1 cellular context compared by ENCODE assay signal in the genomic region with DNA sequence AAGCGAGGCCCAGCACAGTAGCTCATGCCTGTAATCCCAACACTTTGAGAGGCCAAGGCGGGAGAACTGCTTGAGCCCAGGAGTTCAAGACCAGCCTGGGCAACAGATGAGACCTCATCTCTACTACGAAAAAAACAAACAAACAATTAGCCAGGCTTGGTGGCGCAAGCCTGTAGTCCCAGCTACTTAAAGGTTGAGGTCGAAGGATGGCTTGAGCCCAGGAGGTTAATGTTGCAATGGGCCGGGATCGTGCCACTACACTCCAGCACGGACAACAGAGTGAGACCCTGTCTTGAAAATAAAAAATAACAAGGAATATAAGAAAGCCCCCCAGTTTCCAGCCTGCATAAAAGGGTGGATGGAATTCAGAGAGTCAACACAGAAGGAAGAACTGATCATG.
TF ChIP-seq lines count a peak whose summit lies in the region.

No MANE protein-coding gene starts in this region.

TF ChIP-seq in GM12878, 131 proteins besides CTCF, POLR2A, EP300 and RAD21:
- no peak for TF ChIP-seq NKRF (conservative IDR thresholded peaks at IDR 0.05)
- TF ChIP-seq, protein P1, sequence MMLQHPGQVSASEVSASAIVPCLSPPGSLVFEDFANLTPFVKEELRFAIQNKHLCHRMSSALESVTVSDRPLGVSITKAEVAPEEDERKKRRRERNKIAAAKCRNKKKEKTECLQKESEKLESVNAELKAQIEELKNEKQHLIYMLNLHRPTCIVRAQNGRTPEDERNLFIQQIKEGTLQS (IDR thresholded peaks at IDR 0.05; ENCODE audit: borderline replicate concordance, extremely low read depth, low read depth, low read length) = no peak
- TF ChIP-seq, protein P2, sequence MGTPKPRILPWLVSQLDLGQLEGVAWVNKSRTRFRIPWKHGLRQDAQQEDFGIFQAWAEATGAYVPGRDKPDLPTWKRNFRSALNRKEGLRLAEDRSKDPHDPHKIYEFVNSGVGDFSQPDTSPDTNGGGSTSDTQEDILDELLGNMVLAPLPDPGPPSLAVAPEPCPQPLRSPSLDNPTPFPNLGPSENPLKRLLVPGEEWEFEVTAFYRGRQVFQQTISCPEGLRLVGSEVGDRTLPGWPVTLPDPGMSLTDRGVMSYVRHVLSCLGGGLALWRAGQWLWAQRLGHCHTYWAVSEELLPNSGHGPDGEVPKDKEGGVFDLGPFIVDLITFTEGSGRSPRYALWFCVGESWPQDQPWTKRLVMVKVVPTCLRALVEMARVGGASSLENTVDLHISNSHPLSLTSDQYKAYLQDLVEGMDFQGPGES (IDR thresholded peaks at IDR 0.05) = no peak
- no peak for TF ChIP-seq ESRRA (IDR thresholded peaks at IDR 0.05; ENCODE audit: low read length)
- no peak for TF ChIP-seq KDM1A (IDR thresholded peaks at IDR 0.05; ENCODE audit: borderline replicate concordance)
- no peak for TF ChIP-seq NFYA (IDR thresholded peaks at IDR 0.05; ENCODE audit: borderline replicate concordance, low read depth, low read length)
- no peak for TF ChIP-seq BACH1 (IDR thresholded peaks at IDR 0.05; ENCODE audit: borderline replicate concordance)
- no peak for TF ChIP-seq BHLHE40 (IDR thresholded peaks at IDR 0.05; ENCODE audit: borderline replicate concordance in 1 of 2, low read depth in 2 of 2, low read length in 1 of 2)
- no peak for TF ChIP-seq CREB1 (IDR thresholded peaks at IDR 0.05; ENCODE audit: low read depth)
- TF ChIP-seq IRF4 (IDR thresholded peaks at IDR 0.05; ENCODE audit: low read depth, low read length) = no peak
- TF ChIP-seq RBBP5 (conservative IDR thresholded peaks at IDR 0.05) = no peak
- TF ChIP-seq, protein P3, sequence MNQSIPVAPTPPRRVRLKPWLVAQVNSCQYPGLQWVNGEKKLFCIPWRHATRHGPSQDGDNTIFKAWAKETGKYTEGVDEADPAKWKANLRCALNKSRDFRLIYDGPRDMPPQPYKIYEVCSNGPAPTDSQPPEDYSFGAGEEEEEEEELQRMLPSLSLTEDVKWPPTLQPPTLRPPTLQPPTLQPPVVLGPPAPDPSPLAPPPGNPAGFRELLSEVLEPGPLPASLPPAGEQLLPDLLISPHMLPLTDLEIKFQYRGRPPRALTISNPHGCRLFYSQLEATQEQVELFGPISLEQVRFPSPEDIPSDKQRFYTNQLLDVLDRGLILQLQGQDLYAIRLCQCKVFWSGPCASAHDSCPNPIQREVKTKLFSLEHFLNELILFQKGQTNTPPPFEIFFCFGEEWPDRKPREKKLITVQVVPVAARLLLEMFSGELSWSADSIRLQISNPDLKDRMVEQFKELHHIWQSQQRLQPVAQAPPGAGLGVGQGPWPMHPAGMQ (IDR thresholded peaks at IDR 0.05; ENCODE audit: borderline replicate concordance) = no peak
- no peak for TF ChIP-seq GABPA (IDR thresholded peaks at IDR 0.05; ENCODE audit: low read depth)
- TF ChIP-seq RELB (IDR thresholded peaks at IDR 0.05; ENCODE audit: low read depth) = no peak
- no peak for TF ChIP-seq NFIC (IDR thresholded peaks at IDR 0.05; ENCODE audit: low read depth, low read length)
- no peak for TF ChIP-seq MXI1 (IDR thresholded peaks at IDR 0.05; ENCODE audit: low read depth, low read length)
- no peak for TF ChIP-seq E2F4 (IDR thresholded peaks at IDR 0.05; ENCODE audit: low read depth, low read length)
- TF ChIP-seq SKIL (IDR thresholded peaks at IDR 0.05; ENCODE audit: low read depth, poor library complexity, severe bottlenecking) = no peak
- TF ChIP-seq MYB (IDR thresholded peaks at IDR 0.05; ENCODE audit: borderline replicate concordance, low read depth, low read length) = no peak
